14 cellular contexts compared by ENCODE assay signal in the genomic region with DNA sequence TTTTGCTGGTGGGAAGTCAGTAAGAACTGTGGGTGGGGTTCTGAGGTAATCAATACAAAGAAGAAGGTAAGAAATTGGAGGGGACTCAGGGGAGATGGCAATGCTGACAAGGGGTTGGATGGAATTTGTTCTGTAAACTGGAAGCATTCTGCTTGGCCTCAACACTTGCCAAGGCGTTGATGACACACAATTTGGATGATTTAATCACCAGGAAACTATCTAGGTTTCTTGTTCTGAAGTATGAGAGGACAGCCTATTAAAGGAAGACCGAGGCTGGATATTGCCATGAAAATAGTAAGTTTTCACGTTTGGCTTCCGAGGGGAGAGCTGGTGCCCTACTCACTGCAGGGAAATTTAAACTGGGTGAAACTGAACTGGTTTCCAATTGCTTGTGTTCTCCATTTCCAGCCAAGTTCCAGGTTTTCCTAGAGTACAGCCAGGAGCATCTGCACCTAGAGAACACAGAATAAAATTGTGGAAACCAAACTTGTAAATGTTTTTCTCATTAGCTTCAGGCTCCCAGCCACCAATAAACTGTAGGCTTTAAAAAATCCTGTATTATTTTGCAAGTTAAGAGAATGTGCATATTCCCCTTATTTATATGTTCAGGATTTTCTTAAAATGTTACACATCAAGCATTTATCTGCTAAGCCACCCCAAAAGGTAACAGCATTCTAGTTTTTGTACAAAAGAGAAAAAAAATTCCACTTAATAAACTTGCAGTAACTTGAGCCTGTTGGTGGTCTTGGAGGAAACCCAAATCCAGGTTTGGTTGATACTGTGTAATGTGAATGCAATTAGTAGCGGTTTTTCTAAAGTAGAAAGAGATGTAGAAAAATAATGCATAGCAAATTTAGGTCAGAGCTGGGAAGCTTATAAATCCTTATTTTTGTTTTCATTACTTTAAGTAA. TPM values are rescaled to one million over a fixed set of nuclear protein-coding genes. Genes with fewer than 3 reads are reported as not detected.
DNase-seq lines count a peak whose midpoint lies in the region; ATAC-seq, FAIRE-seq and TF ChIP-seq lines count a peak whose summit lies in the region.
"Had no signal": no experiment of that assay in that cellular context is flagged by ENCODE, and none has a peak within 500 bp of the region (broad histone marks: within the 10 kb centered on the region; RNA-seq: fewer than 3 reads in every experiment).

No MANE protein-coding gene starts in this region.

- TF ChIP-seq CTCF in cardiac fibroblast (IDR thresholded peaks at IDR 0.05; ENCODE audit: low read depth, low read length) (no peak), nephron (IDR thresholded peaks at IDR 0.05; ENCODE audit: unreplicated experiment in 3 of 3) (no peak), ovary (IDR thresholded peaks at IDR 0.05) (no peak), kidney (IDR thresholded peaks at IDR 0.05; ENCODE audit: borderline replicate concordance, extremely low read depth, insufficient read depth) (no peak)

- peak overlapping the region; percentile 68 for H3K27ac ChIP-seq in BLaER1
- no peak overlapping the region for H3K27ac ChIP-seq in ovary
- no peak overlapping the region for H3K27ac ChIP-seq in kidney (ENCODE audit: low read depth in 2 of 2, low read length in 2 of 2)

- H3K4me3 ChIP-seq in BLaER1 (no peak overlapping the region; the same call in 1 of the 2 replicates), cardiac fibroblast (replicated peaks in 1 of 2; ENCODE audit: low read depth in 2 of 2, low read length in 2 of 2) (no peak overlapping the region), ovary (no peak overlapping the region), kidney (ENCODE audit: low read length in 2 of 2) (no peak overlapping the region)

- CTCF ChIA-PET in T-cell (lab: Charles Lee), result no interaction called here

- H3K4me1 Mint-ChIP-seq in nephron, result peaks cover 41% of the 10 kb centered on the region
- H3K4me1 Mint-ChIP-seq in T-cell, result no peaks in the 10 kb centered on the region
- H3K4me1 Mint-ChIP-seq: activated CD8-positive, alpha-beta memory T cell treated with anti-CD3 and anti-CD28 coated beads, Interleukin-2, amount 10 ng/mL, durations not matched to agents 7 days and 5 days had no signal

- no peaks in the 10 kb centered on the region for H3K27me3 Mint-ChIP-seq in nephron (ENCODE audit: low read depth)
- peaks cover 15% of the 10 kb centered on the region in 2 donors for H3K27me3 Mint-ChIP-seq in T-cell
- H3K27me3 Mint-ChIP-seq: dendritic cell treated with granulocyte-macrophage colony-stimulating factor and Interleukin-4, amounts not matched to agents 40 ng/mL and 50 ng/mL, for 4 days had no signal

- POLR2A ChIA-PET in T-cell (lab: Charles Lee), result no interaction called here

- H3K4me1 ChIP-seq in BLaER1 (peaks cover 70% of the 10 kb centered on the region), ovary (ENCODE audit: insufficient read depth) (no peaks in the 10 kb centered on the region), kidney (ENCODE audit: control insufficient read depth in 1 of 2, insufficient read depth in 1 of 2, low read depth in 1 of 2, low read length in 2 of 2) (peaks cover 0 to 9% of the 10 kb centered on the region in 2 donors)

- 66 to 74% (median 69%) methylated on average over 5 of the region's 5 CpGs for WGBS in ovary, 3 donors

- TF ChIP-seq EP300 in ovary (IDR thresholded peaks at IDR 0.05), result no peak

- no peak for TF ChIP-seq POLR2A in ovary (IDR thresholded peaks at IDR 0.05)

- peak overlapping the region; percentile 73 for H3K4me2 ChIP-seq in BLaER1

- FAIRE-seq in kidney (lab: Jason Lieb, UNC), result no peak
- FAIRE-seq: G401.6 had no signal

- peak; percentile 37 for DNase-seq in NAMALWA (ENCODE audit: low spot score)
- DNase-seq in cardiac fibroblast (ENCODE audit: low read depth in 2 of 2), result peak; percentile 32 to 44
- DNase-seq in ovary, result no peak
- no peak for DNase-seq in kidney
- DNase-seq in T-cell, result no peak
- DNase-seq: activated CD8-positive, alpha-beta memory T cell treated with anti-CD3 and anti-CD28 coated beads, Interleukin-2, amount 10 ng/mL, durations not matched to agents 7 days and 5 days; left colon; NCI-H345 had no signal

- no peak for ATAC-seq in HG03025 (IDR thresholded peaks at IDR 0.05; ENCODE audit: low FRiP score, unreplicated experiment)
- no peak for ATAC-seq in T-cell (replicated peaks in 1 of 4)
- ATAC-seq: activated CD8-positive, alpha-beta memory T cell treated with anti-CD3 and anti-CD28 coated beads, Interleukin-2, amount 10 ng/mL, durations not matched to agents 7 days and 5 days; left colon had no signal

- intact Hi-C loops in ovary (cut with DNase I) (no loop called here), kidney (cut with DNase I) (no loop called here)

- H3K36me3 ChIP-seq in BLaER1 (no peaks in the 10 kb centered on the region), ovary (no peaks in the 10 kb centered on the region), kidney (ENCODE audit: control insufficient read depth in 1 of 2, insufficient read depth in 2 of 2, low read length in 2 of 2) (no peaks in the 10 kb centered on the region)

- peaks cover 7% of the 10 kb centered on the region for H3K9me3 Mint-ChIP-seq in nephron
- peaks cover 0 to 4% (median 4%) of the 10 kb centered on the region in 3 donors for H3K9me3 Mint-ChIP-seq in T-cell
- H3K9me3 Mint-ChIP-seq: dendritic cell treated with granulocyte-macrophage colony-stimulating factor and Interleukin-4, amounts not matched to agents 40 ng/mL and 50 ng/mL, for 4 days had no signal

- H3K9me3 ChIP-seq in BLaER1 (peaks cover 17% of the 10 kb centered on the region), ovary (no peaks in the 10 kb centered on the region), kidney (ENCODE audit: control insufficient read depth in 1 of 2, low read length in 2 of 2) (no peaks in the 10 kb centered on the region)

- no peaks in the 10 kb centered on the region for H4K20me1 ChIP-seq in BLaER1

- H3K4me3 Mint-ChIP-seq in nephron (no peak overlapping the region), T-cell (no peak overlapping the region)
- H3K4me3 Mint-ChIP-seq: activated CD8-positive, alpha-beta memory T cell treated with anti-CD3 and anti-CD28 coated beads, Interleukin-2, amount 10 ng/mL, durations not matched to agents 7 days and 5 days; activated naive CD8-positive, alpha-beta T cell; dendritic cell treated with granulocyte-macrophage colony-stimulating factor and Interleukin-4, amounts not matched to agents 40 ng/mL and 50 ng/mL, for 4 days had no signal

- H3K27me3 ChIP-seq in BLaER1 (no peaks in the 10 kb centered on the region), ovary (no peaks in the 10 kb centered on the region)

- H3K9ac ChIP-seq in BLaER1 (0 out of 2 replicates have a peak overlapping the region, but pooled peaks have one; percentile 8), kidney (ENCODE audit: low read length in 2 of 2) (no peak overlapping the region)

- H3K36me3 Mint-ChIP-seq in nephron (ENCODE audit: low read depth) (peaks cover 13% of the 10 kb centered on the region), T-cell (no peaks in the 10 kb centered on the region)
- H3K36me3 Mint-ChIP-seq: activated CD8-positive, alpha-beta memory T cell treated with anti-CD3 and anti-CD28 coated beads, Interleukin-2, amount 10 ng/mL, durations not matched to agents 7 days and 5 days; activated naive CD8-positive, alpha-beta T cell had no signal

- H3K27ac Mint-ChIP-seq in nephron (peak overlapping the region in 2 of 3 experiments; percentile 32 to 38), T-cell (no peak overlapping the region)
- H3K27ac Mint-ChIP-seq: activated CD8-positive, alpha-beta memory T cell treated with anti-CD3 and anti-CD28 coated beads, Interleukin-2, amount 10 ng/mL, durations not matched to agents 7 days and 5 days; activated naive CD8-positive, alpha-beta T cell; dendritic cell treated with granulocyte-macrophage colony-stimulating factor and Interleukin-4, amounts not matched to agents 40 ng/mL and 50 ng/mL, for 4 days had no signal

RNA-seq across cellular contexts. Expression of gene ROR1, which starts 53.8 kb away (rescaled TPM):
- total RNA-seq in ovary, result 10 to 100 TPM in 6 of 7 donors, 1 to 10 TPM in 1; 8.7 to 26.1 (median 17.5) TPM
- 10 to 100 TPM in 1 of 2 donors, 1 to 10 TPM in 1; 3.0 to 11.4 TPM for polyA plus RNA-seq in ovary
- total RNA-seq in kidney, result 8.0 TPM
- 0.77 TPM for polyA plus RNA-seq in kidney (ENCODE audit: insufficient read depth, low read depth, low replicate concordance)
- 1 to 10 TPM in 1 of 5 donors, under 1 TPM in 3, not detected in 1; 0.15 to 2.0 (median 0.33) TPM for total RNA-seq in T-cell
- total RNA-seq: activated CD8-positive, alpha-beta memory T cell treated with anti-CD3 and anti-CD28 coated beads, Interleukin-2, amount 10 ng/mL, durations not matched to agents 7 days and 5 days had no signal

Comparison
In these comparisons a context has a peak if more than half of its experiments do, and no peak if none do; other contexts are left out.
1. DNase-seq: peak in NAMALWA (single experiment) and cardiac fibroblast (2 of 2); none in ovary (0 of 5), kidney (single experiment) and T-cell (0 of 34).
2. H3K27ac Mint-ChIP-seq: peak in nephron (2 of 3); none in T-cell (0 of 2).